ENCODE assay signal across 8 cellular contexts in the genomic region with DNA sequence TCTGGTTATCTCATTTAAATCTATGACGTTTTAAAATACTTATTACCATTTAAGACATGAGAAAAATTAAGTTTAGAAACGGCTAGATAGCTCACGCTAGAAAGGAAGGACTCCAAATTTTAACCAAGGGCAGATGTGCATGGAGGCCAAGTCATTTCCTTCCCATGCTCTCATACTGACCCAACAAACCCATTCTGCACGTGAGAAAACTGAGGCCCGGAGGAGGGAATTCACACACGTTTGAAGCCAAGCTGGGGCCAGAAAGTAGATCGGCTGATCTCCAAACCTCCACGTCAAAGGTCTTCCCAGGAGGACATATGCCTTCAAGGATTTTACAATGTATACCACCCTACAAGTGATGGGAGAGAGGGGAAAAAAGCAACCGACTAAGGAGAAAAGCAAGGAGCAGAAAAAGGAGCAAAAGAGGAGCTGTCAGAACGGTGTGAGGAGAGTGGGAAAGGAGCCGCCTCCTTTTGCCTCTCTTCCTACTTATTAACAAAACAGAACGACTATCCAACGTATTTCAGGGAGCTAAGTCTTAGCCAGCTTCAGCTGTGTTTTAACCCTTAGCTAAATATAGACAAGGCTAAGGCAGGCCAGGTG. TPM values are rescaled to one million over a fixed set of nuclear protein-coding genes. Genes with fewer than 3 reads are reported as not detected.
A peak's percentile ranks its signal among the peaks of the same experiment; 100 is the strongest.
DNase-seq lines count a peak whose midpoint lies in the region; ATAC-seq and TF ChIP-seq lines count a peak whose summit lies in the region.

No MANE protein-coding gene starts in this region.

- H3K36me3 ChIP-seq in CD4-positive, CD25-positive, alpha-beta regulatory T cell (ENCODE audit: control insufficient read depth, insufficient read depth, low read length), result peaks cover 19% of the 10 kb centered on the region
- H3K36me3 ChIP-seq in MM.1S (replicated peaks; ENCODE audit: insufficient read depth, low read length), result peaks cover 5% of the 10 kb centered on the region; the same call in 1 of the 2 replicates
- peaks cover 20% of the 10 kb centered on the region for H3K36me3 ChIP-seq in effector memory CD4-positive, alpha-beta T cell (ENCODE audit: control insufficient read depth, insufficient read depth, low read length)

- H3K4me1 ChIP-seq in CD4-positive, CD25-positive, alpha-beta regulatory T cell (ENCODE audit: control insufficient read depth, insufficient read depth, low read length, poor library complexity, severe bottlenecking), result peaks cover 24% of the 10 kb centered on the region
- peaks cover 8% of the 10 kb centered on the region; the same call in 1 of the 2 replicates for H3K4me1 ChIP-seq in MM.1S (ENCODE audit: low read length)
- H3K4me1 ChIP-seq in effector memory CD4-positive, alpha-beta T cell (ENCODE audit: control insufficient read depth, insufficient read depth, low read length, poor library complexity, severe bottlenecking), result peaks cover 13% of the 10 kb centered on the region

- peak overlapping the region; percentile 94 to 99 (median 97) for H3K4me3 Mint-ChIP-seq in CD4-positive, CD25-positive, alpha-beta regulatory T cell
- H3K4me3 Mint-ChIP-seq in naive B cell, result peak overlapping the region; percentile 84 to 97 (median 92)

- peak overlapping the region; percentile 75 for H3K4me3 ChIP-seq in CD4-positive, CD25-positive, alpha-beta regulatory T cell (ENCODE audit: low read depth, low read length)
- H3K4me3 ChIP-seq in MM.1S (ENCODE audit: low read length), result peak overlapping the region; percentile 70
- peak overlapping the region; percentile 72 for H3K4me3 ChIP-seq in effector memory CD4-positive, alpha-beta T cell (ENCODE audit: insufficient read depth, low read depth, low read length, poor library complexity, severe bottlenecking)

- H3K9me3 Mint-ChIP-seq in CD4-positive, CD25-positive, alpha-beta regulatory T cell, result peaks cover 0 to 2% (median 0%) of the 10 kb centered on the region in 7 donors
- H3K9me3 Mint-ChIP-seq in naive B cell, result no peaks in the 10 kb centered on the region

- peak overlapping the region; percentile 36; the same call in 1 of the 2 replicates for H3K9ac ChIP-seq in MM.1S (ENCODE audit: low read length)

- H2AFZ ChIP-seq in MM.1S (ENCODE audit: low read length), result peak overlapping the region; percentile 97

- peaks cover 18% of the 10 kb centered on the region for H3K27me3 Mint-ChIP-seq in CD4-positive, CD25-positive, alpha-beta regulatory T cell
- no peaks in the 10 kb centered on the region for H3K27me3 Mint-ChIP-seq in naive B cell

- ATAC-seq in CD4-positive, CD25-positive, alpha-beta regulatory T cell (ENCODE audit: low read depth in 2 of 2), result peak in 1 of 2 donors; percentile 1
- ATAC-seq in naive B cell (ENCODE audit: low read depth in 2 of 2), result no peak

- H3K27ac Mint-ChIP-seq in CD4-positive, CD25-positive, alpha-beta regulatory T cell, result peak overlapping the region; percentile 84 to 97 (median 96)
- H3K27ac Mint-ChIP-seq in naive B cell, result peak overlapping the region; percentile 96 to 99 (median 98)

- H3K9me3 ChIP-seq in CD4-positive, CD25-positive, alpha-beta regulatory T cell (ENCODE audit: control insufficient read depth in 2 of 2, low read length in 2 of 2), result no peaks in the 10 kb centered on the region
- no peaks in the 10 kb centered on the region for H3K9me3 ChIP-seq in MM.1S (replicated peaks; ENCODE audit: insufficient read depth, low read length)
- H3K9me3 ChIP-seq in effector memory CD4-positive, alpha-beta T cell (ENCODE audit: control insufficient read depth, low read length), result no peaks in the 10 kb centered on the region

- H3K36me3 Mint-ChIP-seq in CD4-positive, CD25-positive, alpha-beta regulatory T cell, result peaks cover 14% of the 10 kb centered on the region
- peaks cover 3 to 4% of the 10 kb centered on the region in 2 donors for H3K36me3 Mint-ChIP-seq in naive B cell

- H3K27me3 ChIP-seq in CD4-positive, CD25-positive, alpha-beta regulatory T cell (ENCODE audit: control insufficient read depth, insufficient read depth, low read length), result no peaks in the 10 kb centered on the region
- H3K27me3 ChIP-seq in MM.1S (replicated peaks; ENCODE audit: insufficient read depth, low read length), result no peaks in the 10 kb centered on the region
- no peaks in the 10 kb centered on the region for H3K27me3 ChIP-seq in effector memory CD4-positive, alpha-beta T cell (replicated peaks; ENCODE audit: control insufficient read depth, insufficient read depth, low read length, poor library complexity, severe bottlenecking)

- peaks cover 18 to 41% (median 27%) of the 10 kb centered on the region in 4 donors for H3K4me1 Mint-ChIP-seq in CD4-positive, CD25-positive, alpha-beta regulatory T cell
- H3K4me1 Mint-ChIP-seq in naive B cell, result peaks cover 13 to 31% (median 17%) of the 10 kb centered on the region in 3 donors

- H4K20me1 ChIP-seq in MM.1S (ENCODE audit: insufficient read depth, low read length), result no peaks in the 10 kb centered on the region

- H3K27ac ChIP-seq in CD4-positive, CD25-positive, alpha-beta regulatory T cell (ENCODE audit: insufficient read depth, low read length, poor library complexity, severe bottlenecking), result peak overlapping the region; percentile 78
- H3K27ac ChIP-seq in MM.1S (ENCODE audit: low read length), result peak overlapping the region; percentile 70; the same call in 1 of the 2 replicates
- peak overlapping the region; percentile 78 for H3K27ac ChIP-seq in effector memory CD4-positive, alpha-beta T cell (ENCODE audit: insufficient read depth, low read length, poor library complexity, severe bottlenecking)

- H3K4me2 ChIP-seq in MM.1S (ENCODE audit: low read depth, low read length), result peak overlapping the region; percentile 91

- H3K9me2 ChIP-seq in MM.1S (replicated peaks; ENCODE audit: insufficient read depth, low read length), result no peaks in the 10 kb centered on the region

- TF ChIP-seq CTCF in MM.1S (IDR thresholded peaks at IDR 0.05; ENCODE audit: low read length), result no peak

- DNase-seq in CD4-positive, CD25-positive, alpha-beta regulatory T cell, result no peak
- no peak for DNase-seq in MM.1S
- no peak for DNase-seq in effector memory CD4-positive, alpha-beta T cell
- no peak for DNase-seq in naive B cell
- no peak for DNase-seq in MV-4-11 (lab: John Stamatoyannopoulos, UW)
- DNase-seq in CD1c-positive myeloid dendritic cell (ENCODE audit: extremely low spot score), result no peak
- DNase-seq in activated CD4-positive, CD25-positive, alpha-beta regulatory T cell (lab: John Stamatoyannopoulos, UW), result no peak
- no peak for DNase-seq in NCI-H2107 treated with DMSO at 0.1 percent for 48 hours (lab: John Stamatoyannopoulos, UW; ENCODE audit: unreplicated experiment)

- peaks cover 21% of the 10 kb centered on the region for H3F3A ChIP-seq in MM.1S (ENCODE audit: insufficient read depth, low read length)

- peaks cover 34% of the 10 kb centered on the region for H3K79me2 ChIP-seq in MM.1S (ENCODE audit: low read length)

RNA-seq across cellular contexts. Expression of a gene that starts 0.6 kb away (rescaled TPM):
- 59.2 TPM for total RNA-seq in CD4-positive, CD25-positive, alpha-beta regulatory T cell
- polyA plus RNA-seq in CD4-positive, CD25-positive, alpha-beta regulatory T cell, result 10 to 100 TPM; 13.5 to 22.0 (median 18.5) TPM
- 10 to 100 TPM; 16.5 to 34.4 (median 21.0) TPM for polyA plus RNA-seq in naive B cell (ENCODE audit: low read depth in 6 of 6)

RNA-seq across cellular contexts. Expression of a gene that starts 45.8 kb away (rescaled TPM):
- total RNA-seq in CD4-positive, CD25-positive, alpha-beta regulatory T cell, result not detected
- polyA plus RNA-seq in CD4-positive, CD25-positive, alpha-beta regulatory T cell, result under 1 TPM in 2 of 4 donors, not detected in 2; 0.43 to 0.61 TPM
- polyA plus RNA-seq in naive B cell (ENCODE audit: low read depth in 6 of 6), result under 1 TPM in 1 of 6 donors, not detected in 5; 0.70 TPM
